ENCODE assay signal across 10 cellular contexts in the genomic region with DNA sequence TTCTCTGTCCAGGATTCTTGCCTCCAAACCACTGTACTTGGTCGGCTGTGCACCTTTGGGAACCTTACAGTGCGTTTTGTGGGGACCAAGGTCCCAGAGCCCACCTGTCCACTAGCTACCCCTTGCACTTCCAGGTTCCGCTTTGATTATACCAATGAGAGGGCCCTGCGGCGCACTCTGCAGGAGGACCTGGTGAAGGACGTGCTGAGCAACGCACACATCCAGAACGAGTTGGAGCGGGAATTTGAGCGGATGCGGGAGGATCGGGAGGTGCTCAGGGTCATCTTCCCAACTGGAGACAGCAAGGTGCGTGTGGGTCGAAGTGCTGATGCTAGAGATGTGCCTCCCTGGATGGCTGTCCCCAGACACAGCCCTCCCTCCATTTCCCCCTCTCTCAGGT. TPM values are rescaled to one million over a fixed set of nuclear protein-coding genes. Genes with fewer than 3 reads are reported as not detected.
DNase-seq lines count a peak whose midpoint lies in the region; ATAC-seq, FAIRE-seq and TF ChIP-seq lines count a peak whose summit lies in the region.
"Had no signal": no experiment of that assay in that cellular context is flagged by ENCODE, and none has a peak within 500 bp of the region (broad histone marks: within the 10 kb centered on the region; RNA-seq: fewer than 3 reads in every experiment).

No MANE protein-coding gene starts in this region.

- CTCF ChIA-PET in activated CD4-positive, alpha-beta T cell treated with anti-CD3 and anti-CD28 coated beads for 36 hours (lab: Charles Lee) = interaction anchor here (0.6 kb wide), 1 partner anchor 130 kb away, joined by 3 read pairs; no protein-coding TSS in a partner anchor

- no peak overlapping the region for H3K27ac Mint-ChIP-seq in activated CD4-positive, alpha-beta T cell treated with anti-CD3 and anti-CD28 coated beads for 36 hours

- H3K9me3 Mint-ChIP-seq in activated CD4-positive, alpha-beta T cell treated with anti-CD3 and anti-CD28 coated beads for 36 hours (ENCODE audit: low read depth) = no peaks in the 10 kb centered on the region

- H3K27me3 ChIP-seq in body of pancreas = no peaks in the 10 kb centered on the region
- no peaks in the 10 kb centered on the region for H3K27me3 ChIP-seq in pancreas
- H3K27me3 ChIP-seq in ascending aorta = no peaks in the 10 kb centered on the region
- H3K27me3 ChIP-seq: BLaER1 had no signal

- no peak overlapping the region for H3K4me3 Mint-ChIP-seq in activated CD4-positive, alpha-beta T cell treated with anti-CD3 and anti-CD28 coated beads for 36 hours

- no peaks in the 10 kb centered on the region for H3K4me1 ChIP-seq in body of pancreas
- H3K4me1 ChIP-seq in pancreas = no peaks in the 10 kb centered on the region
- no peaks in the 10 kb centered on the region for H3K4me1 ChIP-seq in ascending aorta
- H3K4me1 ChIP-seq: BLaER1 had no signal

- TF ChIP-seq CTCF in body of pancreas (IDR thresholded peaks at IDR 0.05) (peak in 4 of 7 experiments; percentile 4 to 37 (median 29)), pancreas (IDR thresholded peaks at IDR 0.05) (no peak), ascending aorta (IDR thresholded peaks at IDR 0.05) (no peak)

- no peak for FAIRE-seq in pancreas (lab: Jason Lieb, UNC)

- peak; percentile 11 for ATAC-seq in activated CD4-positive, alpha-beta T cell treated with anti-CD3 and anti-CD28 coated beads for 36 hours
- ATAC-seq in body of pancreas (no peak), pancreas (peak in 3 of 4 donors; percentile 5 to 57 (median 35)), GM18498 (IDR thresholded peaks at IDR 0.05; ENCODE audit: unreplicated experiment) (no peak)

- POLR2A ChIA-PET in activated CD4-positive, alpha-beta T cell treated with anti-CD3 and anti-CD28 coated beads for 36 hours (lab: Charles Lee) = no interaction called here

- H3K9me3 ChIP-seq in body of pancreas (no peaks in the 10 kb centered on the region), pancreas (no peaks in the 10 kb centered on the region), ascending aorta (no peaks in the 10 kb centered on the region)
- H3K9me3 ChIP-seq: BLaER1 had no signal

- peaks cover 71% of the 10 kb centered on the region for H3K36me3 Mint-ChIP-seq in activated CD4-positive, alpha-beta T cell treated with anti-CD3 and anti-CD28 coated beads for 36 hours (ENCODE audit: low read depth)

- H3K4me3 ChIP-seq in body of pancreas (no peak overlapping the region), pancreas (no peak overlapping the region), ascending aorta (no peak overlapping the region)
- H3K4me3 ChIP-seq: BLaER1 had no signal

- no peak overlapping the region for H3K27ac ChIP-seq in body of pancreas
- H3K27ac ChIP-seq in pancreas = no peak overlapping the region
- H3K27ac ChIP-seq in ascending aorta = no peak overlapping the region
- H3K27ac ChIP-seq: BLaER1 had no signal

- H3K27me3 Mint-ChIP-seq in activated CD4-positive, alpha-beta T cell treated with anti-CD3 and anti-CD28 coated beads for 36 hours = no peaks in the 10 kb centered on the region

- DNase-seq in activated CD4-positive, alpha-beta T cell treated with anti-CD3 and anti-CD28 coated beads for 36 hours = peak; percentile 32
- no peak for DNase-seq in activated CD4-positive, alpha-beta T cell treated with anti-CD3 and anti-CD28 coated beads for 48 hours
- peak in 1 of 4 donors; percentile 41 for DNase-seq in body of pancreas
- DNase-seq in pancreas = no peak
- no peak for DNase-seq in ascending aorta (ENCODE audit: low spot score in 2 of 2)
- DNase-seq: NCI-H510A had no signal

- intact Hi-C loops in activated CD4-positive, alpha-beta T cell treated with anti-CD3 and anti-CD28 coated beads for 36 hours (cut with DNase I, micrococcal nuclease) = loop anchor here in 1 of 2 experiments (2.0 kb wide), 1 partner anchor 14 kb away; no protein-coding TSS in a partner anchor
- intact Hi-C loops in body of pancreas (cut with DNase I) = no loop called here
- intact Hi-C loops in pancreas (cut with DNase I) = no loop called here
- intact Hi-C loops in ascending aorta (cut with DNase I) = no loop called here

- WGBS in body of pancreas, 2 donors = 82% methylated on average over 13 of the region's 14 CpGs
- WGBS in pancreas, 2 donors = 85 to 86% methylated on average over 14 of the region's 14 CpGs

- TF ChIP-seq POLR2A in body of pancreas (IDR thresholded peaks at IDR 0.05) = no peak

- H3K36me3 ChIP-seq in body of pancreas (replicated peaks in 1 of 2; ENCODE audit: insufficient read depth in 1 of 2, low read depth in 2 of 2) = peaks cover 44 to 66% of the 10 kb centered on the region in 2 donors
- peaks cover 9 to 79% (median 58%) of the 10 kb centered on the region in 3 donors for H3K36me3 ChIP-seq in pancreas
- peaks cover 91 to 100% of the 10 kb centered on the region in 2 donors for H3K36me3 ChIP-seq in ascending aorta

- H3K4me1 Mint-ChIP-seq in activated CD4-positive, alpha-beta T cell treated with anti-CD3 and anti-CD28 coated beads for 36 hours = no peaks in the 10 kb centered on the region

RNA-seq across cellular contexts. Expression of a gene that starts 18.8 kb away (rescaled TPM):
- total RNA-seq in activated CD4-positive, alpha-beta T cell treated with anti-CD3 and anti-CD28 coated beads for 36 hours = 100 to 1,000 TPM; 193 to 203 TPM
- total RNA-seq in body of pancreas (100 to 1,000 TPM in 1 of 2 donors, 10 to 100 TPM in 1; 36.3 to 124 TPM), pancreas (10 to 100 TPM; 45.7 to 62.6 (median 53.8) TPM), ascending aorta (69.5 TPM)
- polyA plus RNA-seq in pancreas = 10 to 100 TPM; 24.5 to 83.6 TPM

RNA-seq across cellular contexts. Expression of a gene that starts 21.7 kb away (rescaled TPM):
- not detected for total RNA-seq in activated CD4-positive, alpha-beta T cell treated with anti-CD3 and anti-CD28 coated beads for 36 hours
- total RNA-seq in body of pancreas = not detected
- total RNA-seq in pancreas = not detected
- under 1 TPM in 1 of 2 donors, not detected in 1; 0.08 TPM for polyA plus RNA-seq in pancreas
- total RNA-seq in ascending aorta = not detected
- total RNA-seq: cardiac septum, ureter had no signal

RNA-seq across cellular contexts. Expression of a gene that starts 23.6 kb away (rescaled TPM):
- total RNA-seq in activated CD4-positive, alpha-beta T cell treated with anti-CD3 and anti-CD28 coated beads for 36 hours = 10 to 100 TPM; 17.5 to 20.9 TPM
- total RNA-seq in body of pancreas (10 to 100 TPM; 30.9 to 38.2 TPM), pancreas (10 to 100 TPM; 20.3 to 30.2 (median 22.2) TPM), ascending aorta (67.9 TPM)
- 10 to 100 TPM; 17.3 to 19.2 TPM for polyA plus RNA-seq in pancreas

RNA-seq across cellular contexts. Expression of a gene that starts 45.9 kb away (rescaled TPM):
- total RNA-seq in activated CD4-positive, alpha-beta T cell treated with anti-CD3 and anti-CD28 coated beads for 36 hours = 10 to 100 TPM; 10.9 to 13.7 TPM
- 10 to 100 TPM; 32.2 to 48.8 TPM for total RNA-seq in body of pancreas
- 10 to 100 TPM; 11.0 to 21.2 (median 12.7) TPM for total RNA-seq in pancreas
- 10 to 100 TPM; 24.2 to 27.7 TPM for polyA plus RNA-seq in pancreas
- total RNA-seq in ascending aorta = 88.6 TPM

RNA-seq across cellular contexts. Expression of a gene that starts 55.6 kb away (rescaled TPM):
- 1 to 10 TPM; 1.8 to 2.5 TPM for total RNA-seq in activated CD4-positive, alpha-beta T cell treated with anti-CD3 and anti-CD28 coated beads for 36 hours
- total RNA-seq in body of pancreas = 10 to 100 TPM; 11.9 to 18.8 TPM
- total RNA-seq in pancreas = 10 to 100 TPM; 10.5 to 31.2 (median 15.4) TPM
- 10 to 100 TPM; 16.9 to 17.8 TPM for polyA plus RNA-seq in pancreas
- 17.5 TPM for total RNA-seq in ascending aorta

Comparison
In these comparisons a context has a peak if more than half of its experiments do, and no peak if none do; other contexts are left out.
1. ATAC-seq: peak in activated CD4-positive, alpha-beta T cell treated with anti-CD3 and anti-CD28 coated beads for 36 hours (single experiment) and pancreas (3 of 4); none in body of pancreas (single experiment) and GM18498 (single experiment).
2. CTCF ChIP-seq: peak in body of pancreas (4 of 7); none in pancreas (0 of 4) and ascending aorta (0 of 3).